Comparison of ENCODE assay signal across 7 cellular contexts in genomic region chr19:45682117-45682516, GRCh38. TPM values are rescaled to one million over a fixed set of nuclear protein-coding genes. Genes with fewer than 3 reads are reported as not detected.
DNase-seq lines count a peak whose midpoint lies in the region; TF ChIP-seq lines count a peak whose summit lies in the region.
"Had no signal": no experiment of that assay in that cellular context is flagged by ENCODE, and none has a peak within 500 bp of the region (broad histone marks: within the 10 kb centered on the region; RNA-seq: fewer than 3 reads in every experiment).

No MANE protein-coding gene starts in this region.

- H3K36me3 ChIP-seq in H7 (replicated peaks; ENCODE audit: control insufficient read depth, insufficient read depth, low read length) (peaks cover 8% of the 10 kb centered on the region), adipocyte (ENCODE audit: control insufficient read depth, insufficient read depth, low read length, severe bottlenecking) (peaks cover 24% of the 10 kb centered on the region), tibial nerve (peaks cover 0 to 41% (median 22%) of the 10 kb centered on the region in 3 donors)

- H3K4me1 Mint-ChIP-seq in osteocyte (ENCODE audit: unreplicated experiment), result peaks cover 15% of the 10 kb centered on the region

- no peaks in the 10 kb centered on the region for H3K9me3 ChIP-seq in adipocyte (ENCODE audit: control insufficient read depth, low read length)
- H3K9me3 ChIP-seq in tibial nerve, result no peaks in the 10 kb centered on the region

- H3K9me3 Mint-ChIP-seq in osteocyte (ENCODE audit: unreplicated experiment), result no peaks in the 10 kb centered on the region

- TF ChIP-seq POLR2A in tibial nerve (IDR thresholded peaks at IDR 0.05), result no peak

- H3K9ac ChIP-seq in adipocyte (ENCODE audit: low read length), result peak overlapping the region; percentile 58

- TF ChIP-seq EP300 in tibial nerve (IDR thresholded peaks at IDR 0.05), result no peak

- peak overlapping the region; percentile 80 for H3K27ac Mint-ChIP-seq in osteocyte (ENCODE audit: unreplicated experiment)

- H3K4me1 ChIP-seq in adipocyte (ENCODE audit: control insufficient read depth, insufficient read depth, low read length), result peaks cover 9% of the 10 kb centered on the region
- peaks cover 0 to 23% (median 7%) of the 10 kb centered on the region in 4 donors for H3K4me1 ChIP-seq in tibial nerve

- 67 to 73% methylated on average over 8 of the region's 8 CpGs for WGBS in tibial nerve, 2 donors

- H3K27ac ChIP-seq in tibial nerve, result peak overlapping the region in 2 of 4 donors; percentile 76 to 77

- DNase-seq in H7 (peak; percentile 61), adipocyte (ENCODE audit: low read depth) (no peak), osteocyte (ENCODE audit: extremely low spot score, unreplicated experiment) (no peak), hippocampal formation (lab: John Stamatoyannopoulos, UW) (no peak), NCI-H345 (lab: John Stamatoyannopoulos, UW) (no peak), tibial nerve (ENCODE audit: low spot score in 2 of 2) (no peak)

- no peak overlapping the region for H3K4me3 Mint-ChIP-seq in osteocyte (ENCODE audit: unreplicated experiment)

- no peak for TF ChIP-seq CTCF in osteocyte (IDR thresholded peaks at IDR 0.05)
- no peak for TF ChIP-seq CTCF in tibial nerve (IDR thresholded peaks at IDR 0.05)

- peaks cover 5% of the 10 kb centered on the region for H3K27me3 Mint-ChIP-seq in osteocyte (ENCODE audit: unreplicated experiment)

- H3K4me3 ChIP-seq in H7 (ENCODE audit: insufficient read depth, low read depth, low read length), result no peak overlapping the region
- no peak overlapping the region for H3K4me3 ChIP-seq in adipocyte (ENCODE audit: low read length)
- no peak overlapping the region for H3K4me3 ChIP-seq in tibial nerve

- peaks cover 19% of the 10 kb centered on the region for H3K27me3 ChIP-seq in H7 (ENCODE audit: control insufficient read depth, insufficient read depth, low read length)
- H3K27me3 ChIP-seq in adipocyte (replicated peaks; ENCODE audit: control insufficient read depth, insufficient read depth, low read length), result peaks cover 9% of the 10 kb centered on the region
- peaks cover 5 to 33% of the 10 kb centered on the region in 2 donors for H3K27me3 ChIP-seq in tibial nerve

- H3K36me3 Mint-ChIP-seq in osteocyte (ENCODE audit: unreplicated experiment), result peaks cover 11% of the 10 kb centered on the region

RNA-seq across cellular contexts. Expression of gene SNRPD2, which starts 9.6 kb away (rescaled TPM):
- 407 and 467 TPM in 2 replicates for total RNA-seq in H7 (2014; rRNA removed; shearing (Covaris generic))
- total RNA-seq in osteocyte (366 and 397 TPM in 2 replicates), tibial nerve (100 to 1,000 TPM; 125 to 151 (median 137) TPM)

RNA-seq across cellular contexts. Expression of gene QPCTL, which starts 10.3 kb away (rescaled TPM):
- total RNA-seq in H7 (2014; rRNA removed; shearing (Covaris generic)), result 26.2 and 30.1 TPM in 2 replicates
- total RNA-seq in osteocyte, result 14.0 TPM in 2 replicates
- total RNA-seq in tibial nerve, result 10 to 100 TPM in 2 of 4 donors, 1 to 10 TPM in 2; 5.9 to 13.2 (median 10.5) TPM

RNA-seq across cellular contexts. Expression of gene GIPR, which starts 14.1 kb away (rescaled TPM):
- total RNA-seq in H7 (2014; rRNA removed; shearing (Covaris generic)), result 0.81 TPM in 1 of 2 replicates, not detected in the other
- total RNA-seq in osteocyte (0.81 and 1.3 TPM in 2 replicates), tibial nerve (1 to 10 TPM in 1 of 4 donors, under 1 TPM in 1, not detected in 2; 0.98 to 2.4 TPM)
- total RNA-seq: fibroblast of villous mesenchyme had no signal

RNA-seq across cellular contexts. Expression of gene EML2, which starts 42.9 kb away (rescaled TPM):
- 42.5 and 48.6 TPM in 2 replicates for total RNA-seq in H7 (2014; rRNA removed; shearing (Covaris generic))
- 27.1 and 28.6 TPM in 2 replicates for total RNA-seq in osteocyte
- total RNA-seq in tibial nerve, result 10 to 100 TPM; 21.0 to 57.1 (median 25.0) TPM

RNA-seq across cellular contexts. Expression of gene FBXO46, which starts 48.6 kb away (rescaled TPM):
- 26.3 and 30.0 TPM in 2 replicates for total RNA-seq in H7 (2014; rRNA removed; shearing (Covaris generic))
- total RNA-seq in osteocyte (16.0 and 18.3 TPM in 2 replicates), tibial nerve (10 to 100 TPM in 3 of 4 donors, 1 to 10 TPM in 1; 9.8 to 15.9 (median 13.7) TPM)
